Comparison of ENCODE assay signal across 20 cellular contexts in the genomic region with DNA sequence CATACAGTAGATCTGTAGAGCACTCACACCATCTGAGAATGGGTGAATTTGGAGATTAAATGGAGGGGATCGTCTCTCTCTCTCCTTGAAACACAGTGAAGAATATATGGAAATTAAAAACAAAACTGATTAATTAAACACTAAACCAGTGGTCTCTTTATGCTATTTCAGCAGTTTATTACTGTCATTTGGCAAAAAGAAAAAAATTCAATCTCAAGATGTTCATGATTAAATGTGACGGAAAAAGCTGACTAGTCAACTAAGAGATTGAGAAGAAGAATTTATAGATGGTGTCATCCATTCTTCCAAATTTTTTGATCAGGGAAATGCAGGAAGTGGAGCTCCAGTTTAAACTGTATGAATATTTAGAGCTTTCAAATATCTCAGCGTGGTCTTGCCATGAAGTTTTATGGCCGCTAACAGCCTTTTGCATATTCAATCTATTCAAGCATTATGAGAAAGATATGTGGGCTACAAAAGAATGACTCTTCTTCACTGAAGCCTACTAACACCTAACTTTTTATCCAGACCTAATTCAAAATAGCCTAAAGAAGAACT.
DNase-seq lines count a peak whose midpoint lies in the region; ATAC-seq and TF ChIP-seq lines count a peak whose summit lies in the region.
"Had no signal": no experiment of that assay in that cellular context is flagged by ENCODE, and none has a peak within 500 bp of the region (broad histone marks: within the 10 kb centered on the region; RNA-seq: fewer than 3 reads in every experiment).

No MANE protein-coding gene starts in this region.

- H3K9me3 ChIP-seq in A673 (ENCODE audit: low read depth, low read length, poor library complexity, severe bottlenecking) (no peaks in the 10 kb centered on the region), IMR-90 (ENCODE audit: control insufficient read depth, insufficient read depth, low read length) (no peaks in the 10 kb centered on the region)
- H3K9me3 ChIP-seq: BE2C; BLaER1 treated with 17β-estradiol and CSF1 and Interleukin-3, amounts not matched to agents 10 nM and 100 nM had no signal

- H3K4me1 ChIP-seq in A673 (ENCODE audit: insufficient read depth, low read length, poor library complexity, severe bottlenecking) (peaks cover 72% of the 10 kb centered on the region), IMR-90 (ENCODE audit: control insufficient read depth, insufficient read depth, low read length) (no peaks in the 10 kb centered on the region)
- H3K4me1 ChIP-seq: BE2C; BLaER1 treated with 17β-estradiol and CSF1 and Interleukin-3, amounts not matched to agents 10 nM and 100 nM had no signal

- H3K79me1 ChIP-seq in IMR-90 (ENCODE audit: low read depth in 1 of 2, low read length in 2 of 2), result no peaks in the 10 kb centered on the region

- H3K4ac ChIP-seq in IMR-90 (ENCODE audit: low read depth, low read length), result no peak overlapping the region

- H4K8ac ChIP-seq in IMR-90 (ENCODE audit: low read depth in 2 of 2, low read length in 2 of 2), result no peak overlapping the region

- H3K4me3 ChIP-seq in A673 (ENCODE audit: low read depth, low read length, poor library complexity, severe bottlenecking), result peak overlapping the region; percentile 28
- no peak overlapping the region for H3K4me3 ChIP-seq in IMR-90 (ENCODE audit: insufficient read depth, low read depth, low read length)
- H3K4me3 ChIP-seq: BLaER1 treated with 17β-estradiol and CSF1 and Interleukin-3, amounts not matched to agents 10 nM and 100 nM; GM12878; GM23248 had no signal

- H4K91ac ChIP-seq in IMR-90 (ENCODE audit: insufficient read depth, low read depth, low read length), result no peak overlapping the region

- TF ChIP-seq CTCF in A673 (conservative IDR thresholded peaks at IDR 0.05; ENCODE audit: low read depth, low read length) (no peak), IMR-90 (conservative IDR thresholded peaks at IDR 0.05; ENCODE audit: low read depth, low read length) (no peak), WTC11 (IDR thresholded peaks at IDR 0.05) (no peak), GM10266 (IDR thresholded peaks at IDR 0.05; ENCODE audit: control insufficient read depth, insufficient read depth, low read depth, missing control alignments) (no peak)

- no peak for TF ChIP-seq POLR2A in IMR-90 (IDR thresholded peaks at IDR 0.05; ENCODE audit: low read depth, low read length)

- no peaks in the 10 kb centered on the region for H3K27me3 ChIP-seq in A673 (replicated peaks; ENCODE audit: insufficient read depth, low read depth, low read length, poor library complexity)
- peaks cover 2% of the 10 kb centered on the region for H3K27me3 ChIP-seq in IMR-90 (ENCODE audit: control insufficient read depth, insufficient read depth, low read length)
- H3K27me3 ChIP-seq: BE2C; BLaER1 treated with 17β-estradiol and CSF1 and Interleukin-3, amounts not matched to agents 10 nM and 100 nM had no signal

- H4K5ac ChIP-seq in IMR-90 (ENCODE audit: low read depth, low read length), result no peak overlapping the region

- H3K36me3 ChIP-seq in A673 (ENCODE audit: insufficient read depth, low read length, poor library complexity, severe bottlenecking) (peaks cover 49% of the 10 kb centered on the region), IMR-90 (ENCODE audit: control insufficient read depth, insufficient read depth, low read length) (no peaks in the 10 kb centered on the region)

- H2BK5ac ChIP-seq in IMR-90 (ENCODE audit: low read depth, low read length, poor library complexity, severe bottlenecking), result no peak overlapping the region

- intact Hi-C loops in A673 (cut with micrococcal nuclease; ENCODE audit: unreplicated experiment) (no loop called here), IMR-90 (cut with micrococcal nuclease) (no loop called here)

- H3K27ac Mint-ChIP-seq in WTC11, result peak overlapping the region; percentile 12; the same call in 1 of the 2 replicates
- no peak overlapping the region for H3K27ac Mint-ChIP-seq in T-helper 2 cell treated with Interferon-gamma antibody and Interleukin-4, amounts not matched to agents 5 μg/mL and 100 μg/mL, for 36 hours
- H3K27ac Mint-ChIP-seq: CD14-positive monocyte; CD4-positive, alpha-beta memory T cell had no signal

- no CpG with 5 or more reads among the region's 4 CpGs for WGBS in IMR-90 (ENCODE audit: extremely low coverage in 2 of 2, insufficient read length in 1 of 2), 2 experiments

- no peak overlapping the region for H2AK5ac ChIP-seq in IMR-90 (ENCODE audit: low read depth, low read length)

- peak; percentile 84 for DNase-seq in A673 (ENCODE audit: low spot score)
- no peak for DNase-seq in IMR-90
- DNase-seq in WTC11 (ENCODE audit: low spot score), result no peak
- no peak for DNase-seq in SW480 (ENCODE audit: low spot score)
- no peak for DNase-seq in GM10266 (ENCODE audit: extremely low spot score)
- DNase-seq in T-helper 2 cell treated with Interferon-gamma antibody and Interleukin-4, amounts not matched to agents 5 μg/mL and 100 μg/mL, for 36 hours (ENCODE audit: low spot score), result no peak
- DNase-seq: ACHN; AML-193; BE2C; Calu3; CD4-positive, alpha-beta memory T cell; COR-L47; DMS53; DND-41; GM23248; H9 had no signal

- H3K4me2 ChIP-seq in IMR-90 (ENCODE audit: low read depth, low read length), result no peak overlapping the region
- H3K4me2 ChIP-seq: BLaER1 treated with 17β-estradiol and CSF1 and Interleukin-3, amounts not matched to agents 10 nM and 100 nM had no signal

- H2BK120ac ChIP-seq in IMR-90 (ENCODE audit: low read depth, low read length), result no peak overlapping the region

- no peaks in the 10 kb centered on the region for H4K20me1 ChIP-seq in IMR-90 (ENCODE audit: insufficient read depth, low read length)

- no peak overlapping the region for H3K9ac ChIP-seq in IMR-90 (ENCODE audit: low read depth, low read length)
- H3K9ac ChIP-seq: BLaER1 treated with 17β-estradiol and CSF1 and Interleukin-3, amounts not matched to agents 10 nM and 100 nM; GM23248 had no signal

- in situ Hi-C loops in IMR-90 (cut with MboI; ENCODE audit: low sequenced_read_pairs), result no loop called here

- H3K4me3 Mint-ChIP-seq in WTC11, result no peak overlapping the region
- H3K4me3 Mint-ChIP-seq in T-helper 2 cell treated with Interferon-gamma antibody and Interleukin-4, amounts not matched to agents 5 μg/mL and 100 μg/mL, for 36 hours, result no peak overlapping the region
- H3K4me3 Mint-ChIP-seq: CD14-positive monocyte; CD4-positive, alpha-beta memory T cell; H9 had no signal

- H2AK9ac ChIP-seq in IMR-90 (replicated peaks; ENCODE audit: low read depth, low read length, poor library complexity), result no peak overlapping the region

- no peak overlapping the region for H3K56ac ChIP-seq in IMR-90 (ENCODE audit: extremely low read depth, insufficient read depth, low read length)

- no peak overlapping the region for H3K18ac ChIP-seq in IMR-90 (ENCODE audit: low read depth, low read length)

- no peak overlapping the region for H2AFZ ChIP-seq in IMR-90 (replicated peaks; ENCODE audit: low read length, poor library complexity)
- H2AFZ ChIP-seq: GM23248 had no signal

- H2BK20ac ChIP-seq in IMR-90 (ENCODE audit: low read depth, low read length), result no peak overlapping the region

- H3K23ac ChIP-seq in IMR-90 (ENCODE audit: low read depth, low read length), result no peak overlapping the region

- H3K36me3 Mint-ChIP-seq in WTC11, result peaks cover 23% of the 10 kb centered on the region
- peaks cover 8% of the 10 kb centered on the region for H3K36me3 Mint-ChIP-seq in T-helper 2 cell treated with Interferon-gamma antibody and Interleukin-4, amounts not matched to agents 5 μg/mL and 100 μg/mL, for 36 hours (ENCODE audit: low read depth)
- H3K36me3 Mint-ChIP-seq: CD14-positive monocyte; CD4-positive, alpha-beta memory T cell had no signal

- CTCF ChIA-PET in A673 (lab: Charles Lee) (interaction anchor here (0.5 kb wide), 1 partner anchor 60 kb away, joined by 9 read pairs; no protein-coding TSS in a partner anchor), IMR-90 (lab: Yijun Ruan, JAX) (interaction anchor here (0.7 to 1.1 kb wide), 2 partner anchors 8 to 52 kb away, joined by 3 read pairs; no protein-coding TSS in a partner anchor), WTC11 (lab: Charles Lee) (interaction anchor here (1.5 kb wide), 1 partner anchor 59 kb away, joined by 4 read pairs; no protein-coding TSS in a partner anchor)

- POLR2A ChIA-PET in A673 (lab: Charles Lee; ENCODE audit: low non-redundant PET) (no interaction called here), IMR-90 (lab: Charles Lee; ENCODE audit: unreplicated experiment) (no interaction called here), WTC11 (lab: Charles Lee) (interaction anchor here (0.6 kb wide), 1 partner anchor 9 kb away, joined by 5 read pairs; no protein-coding TSS in a partner anchor)

- H3K9me1 ChIP-seq in IMR-90 (ENCODE audit: insufficient read depth, low read length), result no peaks in the 10 kb centered on the region

- dilution Hi-C loops in IMR-90 (cut with HindIII; ENCODE audit: low sequenced_read_pairs, unreplicated experiment), result no loop called here

- TF ChIP-seq RAD21 in IMR-90 (IDR thresholded peaks at IDR 0.05; ENCODE audit: low read length), result no peak

- no TSS peak for BruUV-seq in A673 (replicated peaks; lab: Mats Ljungman, UMichigan)
- BruUV-seq in IMR-90 (replicated peaks; lab: Mats Ljungman, UMichigan), result no TSS peak

- no peaks in the 10 kb centered on the region for H3K27me3 Mint-ChIP-seq in WTC11 (ENCODE audit: low read depth)
- no peaks in the 10 kb centered on the region for H3K27me3 Mint-ChIP-seq in T-helper 2 cell treated with Interferon-gamma antibody and Interleukin-4, amounts not matched to agents 5 μg/mL and 100 μg/mL, for 36 hours (ENCODE audit: low read depth)
- H3K27me3 Mint-ChIP-seq: CD4-positive, alpha-beta memory T cell had no signal

- H2BK15ac ChIP-seq in IMR-90 (ENCODE audit: low read depth, low read length), result no peak overlapping the region

- peak overlapping the region; percentile 81 for H3K27ac ChIP-seq in A673 (ENCODE audit: low read depth, low read length, poor library complexity, severe bottlenecking)
- no peak overlapping the region for H3K27ac ChIP-seq in IMR-90 (ENCODE audit: insufficient read depth, low read length)
- H3K27ac ChIP-seq: BLaER1 treated with 17β-estradiol and CSF1 and Interleukin-3, amounts not matched to agents 10 nM and 100 nM; GM23248 had no signal

- peaks cover 22% of the 10 kb centered on the region for H3K4me1 Mint-ChIP-seq in WTC11
- H3K4me1 Mint-ChIP-seq in T-helper 2 cell treated with Interferon-gamma antibody and Interleukin-4, amounts not matched to agents 5 μg/mL and 100 μg/mL, for 36 hours (ENCODE audit: low read depth), result no peaks in the 10 kb centered on the region

- no peak overlapping the region for H3K14ac ChIP-seq in IMR-90 (replicated peaks; ENCODE audit: low read depth, low read length)

- no peak for ATAC-seq in IMR-90 (ENCODE audit: low read depth)
- ATAC-seq in WTC11, result no peak
- ATAC-seq: GM12878, HCT116 had no signal

- no peaks in the 10 kb centered on the region for H3K9me3 Mint-ChIP-seq in WTC11
- H3K9me3 Mint-ChIP-seq in T-helper 2 cell treated with Interferon-gamma antibody and Interleukin-4, amounts not matched to agents 5 μg/mL and 100 μg/mL, for 36 hours, result no peaks in the 10 kb centered on the region
- H3K9me3 Mint-ChIP-seq: CD14-positive monocyte; CD4-positive, alpha-beta memory T cell; H9 had no signal

TF ChIP-seq in IMR-90, 13 proteins besides CTCF, POLR2A, EP300 and RAD21 (continues in another document):
- no peak for TF ChIP-seq MAZ (IDR thresholded peaks at IDR 0.05; ENCODE audit: borderline replicate concordance, low read depth, low read length)
